8 cellular contexts compared by ENCODE assay signal in the genomic region with DNA sequence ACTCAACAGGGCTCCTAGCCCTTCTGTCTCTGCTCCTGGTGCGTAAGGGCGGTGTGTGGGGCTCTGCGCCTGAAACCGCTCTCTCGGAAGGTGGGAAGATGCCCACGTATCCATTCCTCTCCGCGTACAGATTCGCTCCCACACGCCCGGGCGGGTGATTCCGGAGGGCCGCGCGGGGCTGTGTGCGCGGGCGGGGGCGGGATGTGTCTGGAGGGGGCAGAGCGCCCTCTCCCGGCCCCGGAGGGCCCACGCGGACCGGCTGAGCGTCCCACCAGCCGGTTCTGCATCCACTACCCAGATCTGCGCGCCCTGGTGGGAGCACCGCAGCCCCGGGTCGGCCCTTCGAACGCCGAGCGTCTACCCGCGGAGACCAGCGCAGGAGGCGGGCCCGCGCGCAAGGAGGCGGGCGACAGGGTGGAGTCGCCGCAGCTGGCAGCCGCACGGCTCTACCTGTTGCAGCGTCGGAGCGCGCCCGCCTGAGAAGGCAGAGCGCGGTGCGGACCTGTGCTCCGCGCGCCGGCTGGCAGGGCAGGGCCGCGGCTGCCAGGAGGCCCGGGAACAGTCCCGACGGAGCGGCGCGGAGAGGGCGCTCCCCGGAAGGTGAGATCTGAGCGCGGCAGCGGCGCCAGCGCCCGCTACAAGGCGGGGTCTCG.
DNase-seq lines count a peak whose midpoint lies in the region; ATAC-seq lines count a peak whose summit lies in the region.

No MANE protein-coding gene starts in this region.

- peaks cover 34% of the 10 kb centered on the region for H3K27me3 ChIP-seq in effector memory CD4-positive, alpha-beta T cell (replicated peaks; ENCODE audit: control insufficient read depth, insufficient read depth, low read length, poor library complexity, severe bottlenecking)

- H3K4me1 ChIP-seq in effector memory CD4-positive, alpha-beta T cell (ENCODE audit: control insufficient read depth, insufficient read depth, low read length, poor library complexity, severe bottlenecking) = peaks cover 26% of the 10 kb centered on the region

- peaks cover 22% of the 10 kb centered on the region for H3K4me1 Mint-ChIP-seq in memory B cell

- no peak overlapping the region for H3K27ac Mint-ChIP-seq in memory B cell

- no peaks in the 10 kb centered on the region for H3K9me3 ChIP-seq in effector memory CD4-positive, alpha-beta T cell (ENCODE audit: control insufficient read depth, low read length)

- ATAC-seq in memory B cell (ENCODE audit: low read depth) = peak; percentile 70

- DNase-seq in HCEC 1CT (peak; percentile 13), NCI-H1092 (lab: John Stamatoyannopoulos, UW) (peak; percentile 34), memory B cell (ENCODE audit: low spot score in 2 of 2) (peak; percentile 4 to 18)
- DNase-seq in activated CD4-positive, alpha-beta T cell treated with anti-CD3 and anti-CD28 coated beads for 4 hours = peak; percentile 43 to 47
- no peak for DNase-seq in effector memory CD4-positive, alpha-beta T cell
- DNase-seq in stimulated activated CD8-positive, alpha-beta memory T cell treated with anti-CD3 and anti-CD28 coated beads, Interleukin-12 subunit alpha, Interleukin-12 subunit beta, amount 100 ng/mL, for 24 hours (ENCODE audit: extremely low read depth) = peak; percentile 11
- no peak for DNase-seq in NK-92 treated with Interleukin-12 subunit alpha and Interleukin-12 subunit beta, amount 100 ng/mL, for 24 hours (lab: John Stamatoyannopoulos, UW)

- peaks cover 7% of the 10 kb centered on the region for H3K9me3 Mint-ChIP-seq in memory B cell

- H3K36me3 ChIP-seq in effector memory CD4-positive, alpha-beta T cell (ENCODE audit: control insufficient read depth, insufficient read depth, low read length) = no peaks in the 10 kb centered on the region

- no peaks in the 10 kb centered on the region for H3K36me3 Mint-ChIP-seq in memory B cell

- H3K27ac ChIP-seq in effector memory CD4-positive, alpha-beta T cell (ENCODE audit: insufficient read depth, low read length, poor library complexity, severe bottlenecking) = no peak overlapping the region

- H3K27me3 Mint-ChIP-seq in memory B cell = peaks cover 39% of the 10 kb centered on the region

- H3K4me3 ChIP-seq in GM08714 (ENCODE audit: low read length) = peak overlapping the region; percentile 54; the same call in 1 of the 2 replicates
- peak overlapping the region; percentile 51 for H3K4me3 ChIP-seq in effector memory CD4-positive, alpha-beta T cell (ENCODE audit: insufficient read depth, low read depth, low read length, poor library complexity, severe bottlenecking)

- H3K4me3 Mint-ChIP-seq in memory B cell = peak overlapping the region; percentile 55

Comparison
In these comparisons a context has a peak if more than half of its experiments do, and no peak if none do; other contexts are left out.
1. DNase-seq: peak in HCEC 1CT (single experiment), NCI-H1092 (single experiment), activated CD4-positive, alpha-beta T cell treated with anti-CD3 and anti-CD28 coated beads for 4 hours (2 of 2), memory B cell (2 of 2) and stimulated activated CD8-positive, alpha-beta memory T cell treated with anti-CD3 and anti-CD28 coated beads, Interleukin-12 subunit alpha, Interleukin-12 subunit beta, amount 100 ng/mL, for 24 hours (single experiment); none in effector memory CD4-positive, alpha-beta T cell (0 of 3) and NK-92 treated with Interleukin-12 subunit alpha and Interleukin-12 subunit beta, amount 100 ng/mL, for 24 hours (single experiment).